In the genomic region with DNA sequence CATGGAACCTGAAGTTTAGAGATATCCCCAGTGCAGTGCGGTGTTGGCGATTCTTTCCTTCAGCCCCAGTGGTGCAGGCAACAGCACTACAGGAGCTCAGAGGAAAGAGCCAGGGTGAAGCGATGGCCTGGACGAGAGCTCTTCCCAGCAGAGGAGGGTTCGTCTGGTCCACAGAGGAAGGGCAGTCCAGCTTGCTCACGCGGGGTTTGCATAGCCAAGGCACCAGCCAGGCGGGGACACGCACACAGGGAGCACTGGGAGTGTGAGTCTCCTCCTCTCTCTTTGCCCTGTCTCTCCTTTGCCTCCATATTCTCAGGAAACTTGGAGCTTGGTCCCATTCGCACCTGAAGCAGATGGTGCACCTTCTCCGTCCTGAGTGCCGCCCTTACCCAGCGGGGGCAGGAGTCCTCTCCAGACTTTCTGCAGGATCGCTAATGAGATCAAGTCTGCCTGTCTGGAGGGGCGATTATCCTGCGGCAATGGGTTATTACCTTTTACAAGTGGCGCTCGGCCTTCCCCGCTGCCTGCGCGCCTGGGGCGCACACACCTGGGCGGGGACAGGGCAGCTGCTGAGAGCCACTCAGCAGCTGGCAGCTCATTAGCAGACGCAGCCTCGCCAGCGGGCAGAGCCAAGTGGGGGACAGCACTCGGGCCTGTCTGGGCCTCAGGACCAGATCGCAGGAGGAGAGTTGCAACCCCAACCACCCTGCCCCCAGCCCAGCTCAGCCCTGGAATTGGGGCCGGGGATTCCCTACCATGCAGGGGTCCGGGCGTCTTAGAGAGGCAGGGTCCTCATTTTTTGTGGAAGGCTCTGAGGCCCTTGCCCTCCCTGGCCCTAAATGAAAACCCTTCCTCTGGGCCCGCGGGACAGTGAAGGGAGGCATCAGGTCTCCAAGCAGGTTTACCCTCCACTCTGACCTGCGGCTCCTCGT, we compare ENCODE assay signal across 11 cellular contexts.
DNase-seq lines count a peak whose midpoint lies in the region; TF ChIP-seq lines count a peak whose summit lies in the region.
"Had no signal": no experiment of that assay in that cellular context is flagged by ENCODE, and none has a peak within 500 bp of the region (broad histone marks: within the 10 kb centered on the region; RNA-seq: fewer than 3 reads in every experiment).

No MANE protein-coding gene starts in this region.

- H3K9ac ChIP-seq in iPS-15b (ENCODE audit: low read depth, low read length) = no peak overlapping the region

- H3K4me1 Mint-ChIP-seq in activated T-helper 1 cell treated with anti-CD3 and anti-CD28 coated beads, Interleukin-12 subunit alpha, Interleukin-12 subunit beta, Interleukin-2, Interleukin-4 antibody, amounts not matched to agents 30 ng/mL and 10 ng/mL and 1 ng/mL, durations not matched to agents 14 hours and 24 hours and 36 hours (ENCODE audit: low read depth) = peaks cover 65% of the 10 kb centered on the region

- DNase-seq in COR-L47 (lab: John Stamatoyannopoulos, UW) = peak; percentile 72
- peak; percentile 12 for DNase-seq in GM13976 (ENCODE audit: low spot score)
- peak; percentile 99 for DNase-seq in NCI-H69 (lab: John Stamatoyannopoulos, UW)
- no peak for DNase-seq in stimulated activated CD4-positive, alpha-beta T cell treated with anti-CD3 and anti-CD28 coated beads, Interleukin-4, amount 100 ng/mL, for 4 hours
- no peak for DNase-seq in activated T-helper 1 cell treated with anti-CD3 and anti-CD28 coated beads, Interleukin-12 subunit alpha, Interleukin-12 subunit beta, Interleukin-2, Interleukin-4 antibody, amounts not matched to agents 30 ng/mL and 10 ng/mL and 1 ng/mL, durations not matched to agents 14 hours and 24 hours and 36 hours (ENCODE audit: low spot score)
- no peak for DNase-seq in pons (ENCODE audit: low spot score)
- DNase-seq in GM19238 (ENCODE audit: insufficient read length, low spot score) = no peak
- DNase-seq: NCI-H446 treated with DMSO at 0.1 percent for 48 hours had no signal

- no peaks in the 10 kb centered on the region for H3K36me3 ChIP-seq in iPS-15b (ENCODE audit: control insufficient read depth, insufficient read depth, low read length)
- H3K36me3 ChIP-seq: vagina had no signal

- H3K27me3 Mint-ChIP-seq in activated T-helper 1 cell treated with anti-CD3 and anti-CD28 coated beads, Interleukin-12 subunit alpha, Interleukin-12 subunit beta, Interleukin-2, Interleukin-4 antibody, amounts not matched to agents 30 ng/mL and 10 ng/mL and 1 ng/mL, durations not matched to agents 14 hours and 24 hours and 36 hours (ENCODE audit: insufficient read depth) = peaks cover 15% of the 10 kb centered on the region

- no peaks in the 10 kb centered on the region for H3K4me1 ChIP-seq in iPS-15b (ENCODE audit: control insufficient read depth, insufficient read depth, low read length)

- H3K36me3 Mint-ChIP-seq in activated T-helper 1 cell treated with anti-CD3 and anti-CD28 coated beads, Interleukin-12 subunit alpha, Interleukin-12 subunit beta, Interleukin-2, Interleukin-4 antibody, amounts not matched to agents 30 ng/mL and 10 ng/mL and 1 ng/mL, durations not matched to agents 14 hours and 24 hours and 36 hours (ENCODE audit: low read depth) = no peaks in the 10 kb centered on the region

- in situ Hi-C loops in GM13976 (cut with MboI; ENCODE audit: low sequenced_read_pairs, unreplicated experiment) = no loop called here

- peak overlapping the region; percentile 8 for H3K4me3 ChIP-seq in iPS-15b (ENCODE audit: low read depth, low read length)
- H3K4me3 ChIP-seq: body of pancreas, vagina had no signal

- no peak for TF ChIP-seq CTCF in GM13976 (IDR thresholded peaks at IDR 0.05; ENCODE audit: borderline replicate concordance, control extremely low read depth, extremely low read depth, insufficient read depth, missing control alignments)

- H3K4me3 Mint-ChIP-seq in activated T-helper 1 cell treated with anti-CD3 and anti-CD28 coated beads, Interleukin-12 subunit alpha, Interleukin-12 subunit beta, Interleukin-2, Interleukin-4 antibody, amounts not matched to agents 30 ng/mL and 10 ng/mL and 1 ng/mL, durations not matched to agents 14 hours and 24 hours and 36 hours = no peak overlapping the region

- no peaks in the 10 kb centered on the region for H3K9me3 Mint-ChIP-seq in activated T-helper 1 cell treated with anti-CD3 and anti-CD28 coated beads, Interleukin-12 subunit alpha, Interleukin-12 subunit beta, Interleukin-2, Interleukin-4 antibody, amounts not matched to agents 30 ng/mL and 10 ng/mL and 1 ng/mL, durations not matched to agents 14 hours and 24 hours and 36 hours

- H3K27ac Mint-ChIP-seq in activated T-helper 1 cell treated with anti-CD3 and anti-CD28 coated beads, Interleukin-12 subunit alpha, Interleukin-12 subunit beta, Interleukin-2, Interleukin-4 antibody, amounts not matched to agents 30 ng/mL and 10 ng/mL and 1 ng/mL, durations not matched to agents 14 hours and 24 hours and 36 hours = no peak overlapping the region

- no peaks in the 10 kb centered on the region for H3K9me3 ChIP-seq in iPS-15b (ENCODE audit: control insufficient read depth, insufficient read depth, low read length)
- H3K9me3 ChIP-seq: body of pancreas, vagina had no signal

- intact Hi-C loops in activated T-helper 1 cell treated with anti-CD3 and anti-CD28 coated beads, Interleukin-12 subunit alpha, Interleukin-12 subunit beta, Interleukin-2, Interleukin-4 antibody, amounts not matched to agents 30 ng/mL and 10 ng/mL and 1 ng/mL, durations not matched to agents 14 hours and 24 hours and 36 hours (cut with micrococcal nuclease) = no loop called here

- H3K27me3 ChIP-seq in iPS-15b (ENCODE audit: control insufficient read depth, insufficient read depth, low read length) = peaks cover 5% of the 10 kb centered on the region
- H3K27me3 ChIP-seq: body of pancreas, vagina had no signal

Comparison
In these comparisons a context has a peak if more than half of its experiments do, and no peak if none do; other contexts are left out.
1. DNase-seq: peak in COR-L47 (single experiment), GM13976 (single experiment) and NCI-H69 (single experiment); none in stimulated activated CD4-positive, alpha-beta T cell treated with anti-CD3 and anti-CD28 coated beads, Interleukin-4, amount 100 ng/mL, for 4 hours (0 of 2), activated T-helper 1 cell treated with anti-CD3 and anti-CD28 coated beads, Interleukin-12 subunit alpha, Interleukin-12 subunit beta, Interleukin-2, Interleukin-4 antibody, amounts not matched to agents 30 ng/mL and 10 ng/mL and 1 ng/mL, durations not matched to agents 14 hours and 24 hours and 36 hours (single experiment), pons (single experiment) and GM19238 (single experiment).